8 cellular contexts compared by ENCODE assay signal in the genomic region with DNA sequence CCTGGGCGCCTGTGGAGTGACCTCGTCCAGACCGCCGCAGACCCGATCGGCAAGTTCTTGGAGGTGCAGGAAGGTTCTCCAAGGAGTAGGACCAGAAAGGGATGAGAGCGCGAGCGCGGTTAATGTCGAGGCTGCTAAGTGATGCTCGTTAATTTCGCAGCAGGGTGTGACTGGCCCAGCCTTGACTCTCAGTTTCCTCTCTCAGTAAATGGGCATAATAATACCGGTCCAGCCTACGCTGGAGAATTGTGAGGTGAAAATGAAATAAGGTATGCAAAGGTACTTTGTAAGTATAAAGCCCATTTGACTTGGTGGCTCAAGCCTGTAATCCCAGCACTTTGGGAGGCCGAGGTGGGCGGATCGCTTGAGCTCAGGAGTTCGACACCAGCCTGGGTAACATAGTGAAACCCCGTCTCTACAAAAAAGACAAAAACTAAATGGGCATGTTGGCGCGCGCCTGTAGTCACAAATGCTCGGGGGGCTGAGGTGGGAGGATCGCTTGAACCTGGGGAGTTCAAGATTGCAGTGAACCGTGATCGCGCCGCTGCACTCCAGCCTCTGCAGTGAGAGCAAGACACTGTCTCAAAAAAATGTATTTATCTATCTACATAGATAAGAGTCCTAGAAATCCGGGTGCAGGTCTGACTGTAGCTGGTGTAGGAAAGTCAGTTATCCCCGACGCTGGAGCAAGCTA. TPM values are rescaled to one million over a fixed set of nuclear protein-coding genes. Genes with fewer than 3 reads are reported as not detected.
A peak's percentile ranks its signal among the peaks of the same experiment; 100 is the strongest.
DNase-seq lines count a peak whose midpoint lies in the region; ATAC-seq and TF ChIP-seq lines count a peak whose summit lies in the region.

No MANE protein-coding gene starts in this region.

- H3K36me3 ChIP-seq in gastroesophageal sphincter (no peaks in the 10 kb centered on the region), gastrocnemius medialis (no peaks in the 10 kb centered on the region)

- H3K4me1 ChIP-seq in gastroesophageal sphincter (peaks cover 6 to 30% (median 10%) of the 10 kb centered on the region in 3 donors), gastrocnemius medialis (peaks cover 24 to 32% of the 10 kb centered on the region in 2 donors)

- DNase-seq in CD4-positive, alpha-beta T cell: peak in 2 of 10 experiments; percentile 4 to 33
- DNase-seq in HFFc6 (no peak), activated B cell treated with CpG ODN at 0.5 μM for 24 hours (peak; percentile 15), gastrocnemius medialis (no peak), GM13977 (ENCODE audit: low spot score) (no peak), NCI-H510A treated with DMSO at 0.1 percent for 48 hours (lab: John Stamatoyannopoulos, UW) (no peak)

- no peaks in the 10 kb centered on the region for H3K27me3 ChIP-seq in CD4-positive, alpha-beta T cell (ENCODE audit: control insufficient read depth, insufficient read depth, low read length)
- no peaks in the 10 kb centered on the region for H3K27me3 ChIP-seq in gastroesophageal sphincter
- no peaks in the 10 kb centered on the region for H3K27me3 ChIP-seq in gastrocnemius medialis

- WGBS in gastroesophageal sphincter (ENCODE audit: low coverage in 1 of 2), 2 donors: 5 to 8% methylated on average over 13 to 28 of the region's 32 CpGs

- no peaks in the 10 kb centered on the region for H3K27me3 Mint-ChIP-seq in CD4-positive, alpha-beta T cell
- no peaks in the 10 kb centered on the region; the same call in 1 of the 2 replicates for H3K27me3 Mint-ChIP-seq in HFFc6 (ENCODE audit: insufficient read depth)
- no peaks in the 10 kb centered on the region for H3K27me3 Mint-ChIP-seq in activated B cell treated with CpG ODN at 0.5 μM for 24 hours

- H3K9me3 ChIP-seq in CD4-positive, alpha-beta T cell (ENCODE audit: control insufficient read depth, low read length): no peaks in the 10 kb centered on the region
- H3K9me3 ChIP-seq in gastroesophageal sphincter (no peaks in the 10 kb centered on the region), gastrocnemius medialis (no peaks in the 10 kb centered on the region)

- no peak for ATAC-seq in CD4-positive, alpha-beta T cell (ENCODE audit: poor library complexity)
- no peak for ATAC-seq in activated B cell treated with CpG ODN at 0.5 μM for 24 hours (ENCODE audit: low read depth)
- no peak for ATAC-seq in gastroesophageal sphincter
- ATAC-seq in gastrocnemius medialis: no peak
- ATAC-seq in GM19397 (IDR thresholded peaks at IDR 0.05; ENCODE audit: unreplicated experiment): no peak

- H3K36me3 Mint-ChIP-seq in CD4-positive, alpha-beta T cell (ENCODE audit: low read depth): peaks cover 4% of the 10 kb centered on the region
- H3K36me3 Mint-ChIP-seq in HFFc6 (ENCODE audit: low read depth): no peaks in the 10 kb centered on the region
- H3K36me3 Mint-ChIP-seq in activated B cell treated with CpG ODN at 0.5 μM for 24 hours (ENCODE audit: low read depth): peaks cover 5% of the 10 kb centered on the region

- in situ Hi-C loops in gastrocnemius medialis (cut with MboI; ENCODE audit: low sequenced_read_pairs in 4 of 4) (no loop called here), GM13977 (cut with MboI; ENCODE audit: low pct_unique_long_range_greater_than_20kb, low sequenced_read_pairs, unreplicated experiment) (no loop called here)

- H3K9me3 Mint-ChIP-seq in CD4-positive, alpha-beta T cell: no peaks in the 10 kb centered on the region
- H3K9me3 Mint-ChIP-seq in HFFc6 (no peaks in the 10 kb centered on the region), activated B cell treated with CpG ODN at 0.5 μM for 24 hours (no peaks in the 10 kb centered on the region)

- H3K27ac ChIP-seq in CD4-positive, alpha-beta T cell (ENCODE audit: low read depth, low read length): peak overlapping the region; percentile 94
- H3K27ac ChIP-seq in gastroesophageal sphincter: peak overlapping the region; percentile 80 to 95 (median 94)
- peak overlapping the region; percentile 78 to 94 (median 90) for H3K27ac ChIP-seq in gastrocnemius medialis

- CTCF ChIA-PET in CD4-positive, alpha-beta T cell (lab: Charles Lee): interaction anchor here (0.5 kb wide), 1 partner anchor 1877 kb away, joined by 3 read pairs; no protein-coding TSS in a partner anchor
- CTCF ChIA-PET in activated B cell treated with CpG ODN at 0.5 μM for 24 hours (lab: Charles Lee): no interaction called here

- no peak for TF ChIP-seq CTCF in CD4-positive, alpha-beta T cell (IDR thresholded peaks at IDR 0.05)
- TF ChIP-seq CTCF in HFFc6 (IDR thresholded peaks at IDR 0.05): no peak
- TF ChIP-seq CTCF in activated B cell treated with CpG ODN at 0.5 μM for 24 hours (IDR thresholded peaks at IDR 0.05): no peak
- no peak for TF ChIP-seq CTCF in gastroesophageal sphincter (IDR thresholded peaks at IDR 0.05)
- TF ChIP-seq CTCF in gastrocnemius medialis (IDR thresholded peaks at IDR 0.05 in 4 of 5, conservative IDR thresholded peaks at IDR 0.05 in 1 of 5): no peak
- no peak for TF ChIP-seq CTCF in GM13977 (IDR thresholded peaks at IDR 0.05; ENCODE audit: extremely low read depth, insufficient read depth, missing control alignments)

- intact Hi-C loops in CD4-positive, alpha-beta T cell (cut with DNase I, micrococcal nuclease): loop anchor here in 1 of 2 experiments (5.0 kb wide), 1 partner anchor 477 kb away; a partner anchor contains a TSS
- intact Hi-C loops in activated B cell treated with CpG ODN at 0.5 μM for 24 hours (cut with micrococcal nuclease) (no loop called here), gastrocnemius medialis (cut with DNase I; ENCODE audit: low total_unique reads) (no loop called here)

- H3K4me3 ChIP-seq in gastroesophageal sphincter (peak overlapping the region; percentile 93 to 99), gastrocnemius medialis (peak overlapping the region; percentile 75 to 97 (median 85))

- H3K4me1 Mint-ChIP-seq in CD4-positive, alpha-beta T cell (ENCODE audit: low read depth): peaks cover 52% of the 10 kb centered on the region
- H3K4me1 Mint-ChIP-seq in HFFc6 (ENCODE audit: low read depth) (peaks cover 15% of the 10 kb centered on the region), activated B cell treated with CpG ODN at 0.5 μM for 24 hours (peaks cover 29% of the 10 kb centered on the region)

- TF ChIP-seq POLR2A in gastroesophageal sphincter (IDR thresholded peaks at IDR 0.05): no peak
- TF ChIP-seq POLR2A in gastrocnemius medialis (IDR thresholded peaks at IDR 0.05): no peak

- POLR2A ChIA-PET in CD4-positive, alpha-beta T cell (lab: Charles Lee): interaction anchor here (0.9 to 2.3 kb wide), 13 partner anchors 13 to 1207 kb away, joined by 3 to 18 read pairs (median 4); a partner anchor contains a TSS
- POLR2A ChIA-PET in activated B cell treated with CpG ODN at 0.5 μM for 24 hours (lab: Charles Lee): interaction anchor here (1.1 to 1.7 kb wide), 3 partner anchors 48 to 822 kb away, joined by 4 to 11 read pairs (median 7); a partner anchor contains a TSS

- no peak for TF ChIP-seq EP300 in gastroesophageal sphincter (IDR thresholded peaks at IDR 0.05)

- H3K27ac Mint-ChIP-seq in CD4-positive, alpha-beta T cell: peak overlapping the region; percentile 84
- H3K27ac Mint-ChIP-seq in HFFc6: peak overlapping the region; percentile 87
- peak overlapping the region; percentile 95 for H3K27ac Mint-ChIP-seq in activated B cell treated with CpG ODN at 0.5 μM for 24 hours

- peak overlapping the region; percentile 90 for H3K4me3 Mint-ChIP-seq in CD4-positive, alpha-beta T cell
- H3K4me3 Mint-ChIP-seq in HFFc6 (peak overlapping the region; percentile 91), activated B cell treated with CpG ODN at 0.5 μM for 24 hours (peak overlapping the region; percentile 94)

RNA-seq across cellular contexts. Expression of a gene that starts 0.6 kb away (rescaled TPM):
- 10 to 100 TPM; 58.7 to 59.3 TPM for total RNA-seq in CD4-positive, alpha-beta T cell
- 10 to 100 TPM; 11.0 to 12.7 (median 12.5) TPM for total RNA-seq in HFFc6 (2021; fragmentation: NEBNext Ultra II Directional; extraction: Animal tissue kit (Norgen Biotek cat#: 25700))
- total RNA-seq in activated B cell treated with CpG ODN at 0.5 μM for 24 hours: 19.4 and 25.7 TPM in 2 replicates
- 10 to 100 TPM; 11.3 to 18.9 (median 13.8) TPM for total RNA-seq in gastroesophageal sphincter
- 10 to 100 TPM in 1 of 4 donors, 1 to 10 TPM in 3; 5.5 to 14.1 (median 6.3) TPM for total RNA-seq in gastrocnemius medialis
